ENCODE assay signal across 1 cellular context in genomic region chr10:12195603-12196506, GRCh38.
TF ChIP-seq lines count a peak whose summit lies in the region.

Gene CDC123 (plus strand): TSS chr10:12196188. CDS start chr10:12196246, 58 bp downstream.
Gene NUDT5 (minus strand): TSS chr10:12195891. CDS start chr10:12186291, 9,600 bp downstream.

TF ChIP-seq in H1, 55 proteins besides CTCF, POLR2A, EP300 and RAD21:
- TF ChIP-seq CREB1 (IDR thresholded peaks at IDR 0.05) (0 out of 2 replicates have a peak, but pooled peaks have one; percentile 5), KDM4A (IDR thresholded peaks at IDR 0.05; ENCODE audit: low read depth, low read length, severe bottlenecking) (peak; percentile 49), TEAD4 (IDR thresholded peaks at IDR 0.05; ENCODE audit: low read depth, low read length) (0 out of 2 replicates have a peak, but pooled peaks have one; percentile 7), PHF8 (conservative IDR thresholded peaks at IDR 0.05; ENCODE audit: low read depth, low read length) (peak; percentile 86), ASH2L (IDR thresholded peaks at IDR 0.05; ENCODE audit: low read length) (peak; percentile 97), TAF1 (IDR thresholded peaks at IDR 0.05; ENCODE audit: low read depth, low read length) (peak; percentile 92), MAX (IDR thresholded peaks at IDR 0.05) (peak; percentile 99), CHD2 (IDR thresholded peaks at IDR 0.05; ENCODE audit: low read length) (peak; percentile 87), USF2 (IDR thresholded peaks at IDR 0.05; ENCODE audit: low read length) (no peak), BRCA1 (IDR thresholded peaks at IDR 0.05; ENCODE audit: low read depth, low read length) (peak; percentile 47; the same call in 1 of the 2 replicates), SIN3A (conservative IDR thresholded peaks at IDR 0.05 in 1 of 2, IDR thresholded peaks at IDR 0.05 in 1 of 2; ENCODE audit: low read depth in 1 of 2, low read length in 2 of 2) (peak in 1 of 2 experiments; percentile 96; a peak in 2 of 4 replicates), TBP (IDR thresholded peaks at IDR 0.05; ENCODE audit: low read depth, low read length) (peak; percentile 85; the same call in 1 of the 2 replicates), SRF (IDR thresholded peaks at IDR 0.05; ENCODE audit: low read depth, low read length) (peak; percentile 32; the same call in 1 of the 2 replicates), RBBP5 (IDR thresholded peaks at IDR 0.05; ENCODE audit: borderline replicate concordance, low read depth, low read length) (peak; percentile 70; the same call in 1 of the 2 replicates), SP4 (IDR thresholded peaks at IDR 0.05; ENCODE audit: low read length) (peak; percentile 64; the same call in 1 of the 2 replicates), JUND (IDR thresholded peaks at IDR 0.05; ENCODE audit: low read length) (no peak), GABPA (IDR thresholded peaks at IDR 0.05; ENCODE audit: borderline replicate concordance, insufficient read depth, low read length) (peak; percentile 97), CHD1 (IDR thresholded peaks at IDR 0.05; ENCODE audit: low read depth, low read length) (0 out of 2 replicates have a peak, but pooled peaks have one; percentile 53), RXRA (IDR thresholded peaks at IDR 0.05; ENCODE audit: insufficient read depth, low read depth, low read length) (no peak), EGR1 (IDR thresholded peaks at IDR 0.05; ENCODE audit: borderline replicate concordance, low read depth, low read length) (peak; percentile 49; the same call in 1 of the 2 replicates), RFX5 (IDR thresholded peaks at IDR 0.05; ENCODE audit: borderline replicate concordance, low read depth, low read length) (0 out of 2 replicates have a peak, but pooled peaks have one; percentile 20), GTF2F1 (IDR thresholded peaks at IDR 0.05; ENCODE audit: borderline replicate concordance, low read depth, low read length) (peak; percentile 15; the same call in 1 of the 2 replicates), POU5F1 (IDR thresholded peaks at IDR 0.05; ENCODE audit: low read depth, low read length) (no peak), POLR2AphosphoS5 (IDR thresholded peaks at IDR 0.05; ENCODE audit: low read depth, low read length) (peak; percentile 44; the same call in 1 of the 2 replicates), KDM5A (IDR thresholded peaks at IDR 0.05; ENCODE audit: low read length) (peak; percentile 75), SAP30 (IDR thresholded peaks at IDR 0.05; ENCODE audit: insufficient read depth, insufficient replicate concordance, low read length) (peak; percentile 60), TAF7 (optimal IDR thresholded peaks at IDR 0.05; ENCODE audit: borderline replicate concordance, low read depth, low read length) (peak; percentile 79), RNF2 (IDR thresholded peaks at IDR 0.05; ENCODE audit: borderline replicate concordance, low read depth, low read length, missing control alignments, poor library complexity, severe bottlenecking) (no peak), CHD7 (IDR thresholded peaks at IDR 0.05; ENCODE audit: insufficient replicate concordance, low read length) (no peak), HDAC2 (IDR thresholded peaks at IDR 0.05; ENCODE audit: borderline replicate concordance in 1 of 2, low read depth in 2 of 2, low read length in 2 of 2) (peak; percentile 54 to 57; a peak in 1 of 4 replicates), BCL11A (IDR thresholded peaks at IDR 0.05; ENCODE audit: low read depth in 2 of 2, low read length in 2 of 2) (no peak), E2F6 (IDR thresholded peaks at IDR 0.05) (peak; percentile 98)
TF ChIP-seq in H1: peak in this region for 25.
